In the genomic region with DNA sequence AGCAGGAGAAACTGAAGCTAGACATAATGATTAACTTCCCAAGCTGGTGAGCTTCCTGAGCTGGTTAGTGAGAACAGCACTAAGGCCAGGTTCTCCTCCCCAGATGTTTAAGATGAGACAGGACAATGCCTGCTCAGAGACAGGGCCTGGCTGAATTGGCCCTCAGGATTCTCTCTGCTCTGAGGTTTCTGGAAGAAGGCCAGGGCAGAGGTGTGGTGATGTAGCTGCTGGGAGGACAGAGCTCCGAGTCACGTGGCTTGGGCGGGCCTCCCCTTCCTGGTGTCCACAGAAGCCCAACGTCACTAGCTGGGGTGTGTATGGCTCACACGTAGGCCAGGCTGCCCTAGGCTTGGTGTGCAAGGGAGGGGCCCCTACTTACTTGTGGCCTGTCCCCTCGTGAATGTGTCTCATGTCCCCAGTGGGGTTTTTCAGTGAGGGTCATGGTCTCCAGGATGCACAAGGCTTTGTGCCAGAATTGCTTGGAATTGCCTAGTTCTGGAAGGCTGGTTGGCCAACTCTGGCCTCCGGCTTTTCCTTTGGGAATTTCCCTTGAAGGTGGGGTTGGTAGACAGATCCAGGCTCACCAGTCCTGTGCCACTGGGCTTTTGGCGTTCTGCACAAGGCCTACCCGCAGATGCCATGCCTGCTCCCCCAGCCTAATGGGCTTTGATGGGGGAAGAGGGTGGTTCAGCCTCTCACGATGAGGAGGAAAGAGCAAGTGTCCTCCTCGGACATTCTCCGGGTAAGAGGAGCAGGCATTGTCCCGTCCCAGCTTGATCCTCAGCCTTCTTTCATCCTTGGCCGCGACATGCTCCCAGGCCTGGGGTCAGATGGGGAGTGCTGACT, we compare ENCODE assay signal across 9 cellular contexts. TPM values are rescaled to one million over a fixed set of nuclear protein-coding genes. Genes with fewer than 3 reads are reported as not detected.
DNase-seq lines count a peak whose midpoint lies in the region; ATAC-seq and TF ChIP-seq lines count a peak whose summit lies in the region.
"Had no signal": no experiment of that assay in that cellular context is flagged by ENCODE, and none has a peak within 500 bp of the region (broad histone marks: within the 10 kb centered on the region; RNA-seq: fewer than 3 reads in every experiment).

No MANE protein-coding gene starts in this region.

- H3K23ac ChIP-seq in mesenchymal stem cell (ENCODE audit: low read length in 2 of 2): no peak overlapping the region

- intact Hi-C loops in MCF 10A (cut with micrococcal nuclease): no loop called here

- H3K4ac ChIP-seq in mesenchymal stem cell (ENCODE audit: low read depth in 1 of 2, low read length in 2 of 2): no peak overlapping the region

- no peaks in the 10 kb centered on the region for H3K9me3 ChIP-seq in mesenchymal stem cell (ENCODE audit: control insufficient read depth, low read length)
- H3K9me3 ChIP-seq: Caco-2 had no signal

- no peak overlapping the region for H2BK120ac ChIP-seq in mesenchymal stem cell (ENCODE audit: low read depth, low read length)

- no peak overlapping the region for H3K14ac ChIP-seq in mesenchymal stem cell (ENCODE audit: low read length in 2 of 2)

- no peak overlapping the region for H4K8ac ChIP-seq in mesenchymal stem cell (ENCODE audit: low read length)

- H3K36me3 Mint-ChIP-seq in MCF 10A (ENCODE audit: insufficient read depth, unreplicated experiment): peaks cover 12% of the 10 kb centered on the region

- CTCF ChIA-PET in MCF 10A (lab: Yijun Ruan, JAX): interaction anchor here (0.5 to 1.7 kb wide), 11 partner anchors 10 to 342 kb away, joined by 3 to 8 read pairs (median 4); no protein-coding TSS in a partner anchor

- H3K27me3 Mint-ChIP-seq in MCF 10A (ENCODE audit: insufficient read depth, unreplicated experiment): no peaks in the 10 kb centered on the region

- no peak overlapping the region for H3K27ac ChIP-seq in mesenchymal stem cell (ENCODE audit: low read length, poor library complexity, severe bottlenecking)

- POLR2A ChIA-PET in MCF 10A (lab: Yijun Ruan, JAX): interaction anchor here (1.0 to 2.7 kb wide), 6 partner anchors 21 to 337 kb away, joined by 3 to 29 read pairs (median 6); partner anchors contain the start of gene CYLD

- no peaks in the 10 kb centered on the region for H3K79me1 ChIP-seq in mesenchymal stem cell (replicated peaks; ENCODE audit: low read length, poor library complexity, severe bottlenecking)

- DNase-seq in activated T-cell treated with anti-CD3 and anti-CD28 coated beads, Interleukin-2, amount 50 U/mL, for 1 hour: peak; percentile 55
- DNase-seq in activated T-cell treated with anti-CD3 and anti-CD28 coated beads for 4 hours (no peak), OCI-M1 (lab: John Stamatoyannopoulos, UW) (peak; percentile 85), MCF 10A (ENCODE audit: unreplicated experiment) (peak; percentile 97), mesenchymal stem cell (peak; percentile 6), COR-L47 (lab: John Stamatoyannopoulos, UW) (no peak), NCI-H1048 (lab: John Stamatoyannopoulos, UW) (no peak)

- H2BK12ac ChIP-seq in mesenchymal stem cell (ENCODE audit: low read length in 2 of 2): no peak overlapping the region

- WGBS in mesenchymal stem cell: 75% methylated on average over 15 of the region's 15 CpGs

- no peak overlapping the region for H4K91ac ChIP-seq in mesenchymal stem cell (ENCODE audit: low read length)

- no peak overlapping the region for H2BK5ac ChIP-seq in mesenchymal stem cell (ENCODE audit: low read depth, low read length, poor library complexity, severe bottlenecking)

- BruUV-seq in MCF 10A (replicated peaks; lab: Mats Ljungman, UMichigan): TSS peak; percentile 25

- H2AFZ ChIP-seq in mesenchymal stem cell (ENCODE audit: low read depth, low read length): no peak overlapping the region

- H3K9me3 Mint-ChIP-seq in MCF 10A (ENCODE audit: unreplicated experiment): no peaks in the 10 kb centered on the region

- peaks cover 24 to 27% of the 10 kb centered on the region in 2 experiments for H3K27me3 ChIP-seq in mesenchymal stem cell (ENCODE audit: control insufficient read depth in 1 of 2, insufficient read depth in 1 of 2, low read length in 2 of 2)

- no peak overlapping the region for H3K9ac ChIP-seq in mesenchymal stem cell (ENCODE audit: low read length)

- peaks cover 18% of the 10 kb centered on the region for H3K4me1 ChIP-seq in mesenchymal stem cell (ENCODE audit: control insufficient read depth, insufficient read depth, low read depth, low read length)

- no peak overlapping the region for H3K18ac ChIP-seq in mesenchymal stem cell (ENCODE audit: low read depth in 1 of 2, low read length in 2 of 2)

- H3K4me3 Mint-ChIP-seq in MCF 10A (ENCODE audit: unreplicated experiment): no peak overlapping the region

- no peaks in the 10 kb centered on the region for H3K36me3 ChIP-seq in mesenchymal stem cell (ENCODE audit: control insufficient read depth in 1 of 2, insufficient read depth in 2 of 2, low read depth in 1 of 2, low read length in 2 of 2)

- H3K4me1 Mint-ChIP-seq in MCF 10A (ENCODE audit: insufficient read depth, unreplicated experiment): peaks cover 49% of the 10 kb centered on the region

- TF ChIP-seq CTCF in MCF 10A (IDR thresholded peaks at IDR 0.05; ENCODE audit: unreplicated experiment): no peak

- H2AK5ac ChIP-seq in mesenchymal stem cell (ENCODE audit: low read length, severe bottlenecking): no peak overlapping the region

- peak overlapping the region; percentile 97 for H3K27ac Mint-ChIP-seq in MCF 10A (ENCODE audit: low read depth, unreplicated experiment)

- no peak overlapping the region for H3K4me2 ChIP-seq in mesenchymal stem cell (ENCODE audit: low read length, poor library complexity, severe bottlenecking)

- H2BK15ac ChIP-seq in mesenchymal stem cell (ENCODE audit: low read depth, poor library complexity, severe bottlenecking): no peak overlapping the region

- H3K4me3 ChIP-seq in mesenchymal stem cell (ENCODE audit: insufficient read depth in 1 of 2, low read depth in 1 of 2, low read length in 2 of 2): no peak overlapping the region

- peak; percentile 56 for ATAC-seq in HG02885 (IDR thresholded peaks at IDR 0.05; ENCODE audit: poor library complexity, unreplicated experiment)

RNA-seq across cellular contexts. Expression of gene NOD2, which starts 3.4 kb away (rescaled TPM):
- 1.7 and 4.2 TPM in 2 replicates for total RNA-seq in MCF 10A (2022)
- not detected for polyA plus RNA-seq in mesenchymal stem cell (2013, experiment 1 of 2)
- polyA plus RNA-seq in mesenchymal stem cell (2013, experiment 2 of 2): not detected

RNA-seq across cellular contexts. Expression of gene SNX20, which starts 15.7 kb away (rescaled TPM):
- not detected in 2 replicates for total RNA-seq in MCF 10A (2022)
- not detected for polyA plus RNA-seq in mesenchymal stem cell (2013, experiment 1 of 2)
- polyA plus RNA-seq in mesenchymal stem cell (2013, experiment 2 of 2): not detected
- total RNA-seq: Caco-2 had no signal

RNA-seq across cellular contexts. Expression of gene CYLD, which starts 45.1 kb away (rescaled TPM):
- total RNA-seq in MCF 10A (2022): 53.7 and 69.1 TPM in 2 replicates
- 10.2 TPM for polyA plus RNA-seq in mesenchymal stem cell (2013, experiment 1 of 2)
- 11.0 TPM for polyA plus RNA-seq in mesenchymal stem cell (2013, experiment 2 of 2)

Comparison
In these comparisons a context has a peak if more than half of its experiments do, and no peak if none do; other contexts are left out.
1. DNase-seq: peak in activated T-cell treated with anti-CD3 and anti-CD28 coated beads, Interleukin-2, amount 50 U/mL, for 1 hour (single experiment), OCI-M1 (single experiment), MCF 10A (single experiment) and mesenchymal stem cell (single experiment); none in activated T-cell treated with anti-CD3 and anti-CD28 coated beads for 4 hours (single experiment), COR-L47 (single experiment) and NCI-H1048 (single experiment).